In the genomic region with DNA sequence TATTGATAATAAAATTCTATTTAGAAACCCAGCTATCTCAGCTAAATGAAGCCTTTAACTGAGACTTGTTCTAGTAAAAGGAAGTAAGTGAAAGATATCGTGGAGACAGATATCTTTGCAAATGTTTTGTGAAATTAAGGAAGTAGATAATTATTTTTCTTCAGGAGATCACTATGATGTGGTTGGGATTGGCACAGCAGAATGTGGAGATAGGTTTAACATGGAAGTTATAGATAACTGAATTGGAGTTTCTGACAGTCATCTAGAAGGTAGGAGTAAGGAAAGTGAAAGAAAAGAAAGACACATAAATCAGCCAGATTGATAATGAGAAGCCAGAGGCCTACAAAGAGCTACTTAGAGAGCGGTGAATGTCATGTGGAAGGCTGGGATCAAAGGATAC, we compare ENCODE assay signal across 17 cellular contexts. TPM values are rescaled to one million over a fixed set of nuclear protein-coding genes. Genes with fewer than 3 reads are reported as not detected.
A peak's percentile ranks its signal among the peaks of the same experiment; 100 is the strongest.
DNase-seq lines count a peak whose midpoint lies in the region; ATAC-seq and TF ChIP-seq lines count a peak whose summit lies in the region.
"Had no signal": no experiment of that assay in that cellular context is flagged by ENCODE, and none has a peak within 500 bp of the region (broad histone marks: within the 10 kb centered on the region; RNA-seq: fewer than 3 reads in every experiment).

No MANE protein-coding gene starts in this region.

- H3K27ac Mint-ChIP-seq in T-helper 1 cell treated with Interleukin-12 subunit alpha and Interleukin-12 subunit beta and Interleukin-4 antibody, amounts not matched to agents 30 μg/mL and 1 μg/mL, for 36 hours: no peak overlapping the region
- H3K27ac Mint-ChIP-seq in activated B cell treated with CpG ODN at 0.5 μM for 24 hours: peak overlapping the region; percentile 31
- H3K27ac Mint-ChIP-seq in naive thymus-derived CD8-positive, alpha-beta T cell: peak overlapping the region in 9 of 10 donors; percentile 10 to 74 (median 61)

- no peak for TF ChIP-seq CTCF in activated B cell treated with CpG ODN at 0.5 μM for 24 hours (IDR thresholded peaks at IDR 0.05)

- ATAC-seq in activated B cell treated with CpG ODN at 0.5 μM for 24 hours (ENCODE audit: low read depth) (no peak), HG03045 (IDR thresholded peaks at IDR 0.05; ENCODE audit: unreplicated experiment) (no peak), GM18511 (IDR thresholded peaks at IDR 0.05; ENCODE audit: unreplicated experiment) (no peak)
- ATAC-seq in naive thymus-derived CD8-positive, alpha-beta T cell: no peak
- ATAC-seq: HCT116, sciatic nerve had no signal

- intact Hi-C loops in activated B cell treated with CpG ODN at 0.5 μM for 24 hours (cut with micrococcal nuclease): no loop called here

- no peaks in the 10 kb centered on the region for H3K9me3 Mint-ChIP-seq in T-helper 1 cell treated with Interleukin-12 subunit alpha and Interleukin-12 subunit beta and Interleukin-4 antibody, amounts not matched to agents 30 μg/mL and 1 μg/mL, for 36 hours
- H3K9me3 Mint-ChIP-seq in activated B cell treated with CpG ODN at 0.5 μM for 24 hours: no peaks in the 10 kb centered on the region
- no peaks in the 10 kb centered on the region for H3K9me3 Mint-ChIP-seq in naive thymus-derived CD8-positive, alpha-beta T cell

- H3K36me3 ChIP-seq in HAP-1 (replicated peaks): no peaks in the 10 kb centered on the region
- H3K36me3 ChIP-seq: tibial artery had no signal

- no peaks in the 10 kb centered on the region for H3K27me3 ChIP-seq in HAP-1 (ENCODE audit: low read depth)
- H3K27me3 ChIP-seq: tibial artery had no signal

- H3K4me3 ChIP-seq in HAP-1: no peak overlapping the region
- H3K4me3 ChIP-seq: tibial artery had no signal

- peaks cover 11% of the 10 kb centered on the region for H3K4me1 Mint-ChIP-seq in T-helper 1 cell treated with Interleukin-12 subunit alpha and Interleukin-12 subunit beta and Interleukin-4 antibody, amounts not matched to agents 30 μg/mL and 1 μg/mL, for 36 hours (ENCODE audit: low read depth)
- peaks cover 42% of the 10 kb centered on the region for H3K4me1 Mint-ChIP-seq in activated B cell treated with CpG ODN at 0.5 μM for 24 hours
- peaks cover 7 to 60% (median 29%) of the 10 kb centered on the region in 4 donors for H3K4me1 Mint-ChIP-seq in naive thymus-derived CD8-positive, alpha-beta T cell

- no peak for DNase-seq in T-helper 1 cell
- peak; percentile 2 for DNase-seq in HT-29 (ENCODE audit: low spot score)
- no peak for DNase-seq in activated B cell treated with CpG ODN at 0.5 μM for 24 hours
- no peak for DNase-seq in naive thymus-derived CD8-positive, alpha-beta T cell
- DNase-seq in HAP-1 (ENCODE audit: low spot score in 2 of 2): no peak
- DNase-seq: effector CD4-positive, alpha-beta T cell; kidney; mesendoderm; NCI-H1105 treated with DMSO at 0.1 percent for 48 hours; stimulated activated CD4-positive, alpha-beta T cell treated with anti-CD3 and anti-CD28 coated beads, Interleukin-2, amount 100 ng/mL, for 48 hours; tibial artery had no signal

- no peaks in the 10 kb centered on the region for H3K9me3 ChIP-seq in HAP-1
- H3K9me3 ChIP-seq: tibial artery had no signal

- in situ Hi-C loops in HAP-1 (cut with MboI; ENCODE audit: low sequenced_read_pairs): no loop called here

- H3K4me1 ChIP-seq in HAP-1: no peaks in the 10 kb centered on the region
- H3K4me1 ChIP-seq: tibial artery had no signal

- H3K27me3 Mint-ChIP-seq in T-helper 1 cell treated with Interleukin-12 subunit alpha and Interleukin-12 subunit beta and Interleukin-4 antibody, amounts not matched to agents 30 μg/mL and 1 μg/mL, for 36 hours (ENCODE audit: low read depth): no peaks in the 10 kb centered on the region
- no peaks in the 10 kb centered on the region for H3K27me3 Mint-ChIP-seq in activated B cell treated with CpG ODN at 0.5 μM for 24 hours
- H3K27me3 Mint-ChIP-seq in naive thymus-derived CD8-positive, alpha-beta T cell: no peaks in the 10 kb centered on the region

- CTCF ChIA-PET in activated B cell treated with CpG ODN at 0.5 μM for 24 hours (lab: Charles Lee): no interaction called here

- POLR2A ChIA-PET in activated B cell treated with CpG ODN at 0.5 μM for 24 hours (lab: Charles Lee): no interaction called here
- POLR2A ChIA-PET in naive thymus-derived CD8-positive, alpha-beta T cell (lab: Charles Lee): no interaction called here

- peak overlapping the region; percentile 30 for H3K4me3 Mint-ChIP-seq in T-helper 1 cell treated with Interleukin-12 subunit alpha and Interleukin-12 subunit beta and Interleukin-4 antibody, amounts not matched to agents 30 μg/mL and 1 μg/mL, for 36 hours
- H3K4me3 Mint-ChIP-seq in activated B cell treated with CpG ODN at 0.5 μM for 24 hours: peak overlapping the region; percentile 3
- peak overlapping the region in 5 of 10 donors; percentile 3 to 30 (median 9) for H3K4me3 Mint-ChIP-seq in naive thymus-derived CD8-positive, alpha-beta T cell

- H3K36me3 Mint-ChIP-seq in T-helper 1 cell treated with Interleukin-12 subunit alpha and Interleukin-12 subunit beta and Interleukin-4 antibody, amounts not matched to agents 30 μg/mL and 1 μg/mL, for 36 hours (ENCODE audit: low read depth): peaks cover 62% of the 10 kb centered on the region
- peaks cover 68% of the 10 kb centered on the region for H3K36me3 Mint-ChIP-seq in activated B cell treated with CpG ODN at 0.5 μM for 24 hours (ENCODE audit: low read depth)
- peaks cover 21 to 68% (median 59%) of the 10 kb centered on the region in 3 donors for H3K36me3 Mint-ChIP-seq in naive thymus-derived CD8-positive, alpha-beta T cell

RNA-seq across cellular contexts. Expression of a gene that starts 4.7 kb away (rescaled TPM):
- not detected in 2 replicates for total RNA-seq in HT-29 (2014; rRNA removed; shearing (Covaris generic))
- 0.32 TPM in 1 of 2 replicates, not detected in the other for total RNA-seq in activated B cell treated with CpG ODN at 0.5 μM for 24 hours
- total RNA-seq in naive thymus-derived CD8-positive, alpha-beta T cell: not detected
- polyA plus RNA-seq in naive thymus-derived CD8-positive, alpha-beta T cell: not detected
- total RNA-seq: A172 had no signal

RNA-seq across cellular contexts. Expression of a gene that starts 7.3 kb away (rescaled TPM):
- total RNA-seq in HT-29 (2014; rRNA removed; shearing (Covaris generic)): 0.05 TPM in 1 of 2 replicates, not detected in the other
- 35.7 and 47.0 TPM in 2 replicates for total RNA-seq in activated B cell treated with CpG ODN at 0.5 μM for 24 hours
- 10 to 100 TPM; 42.8 to 47.3 TPM for total RNA-seq in naive thymus-derived CD8-positive, alpha-beta T cell
- polyA plus RNA-seq in naive thymus-derived CD8-positive, alpha-beta T cell: 10 to 100 TPM; 63.9 to 96.1 (median 65.3) TPM

RNA-seq across cellular contexts. Expression of a gene that starts 17.5 kb away (rescaled TPM):
- not detected in 2 replicates for total RNA-seq in HT-29 (2014; rRNA removed; shearing (Covaris generic))
- 31.5 and 33.1 TPM in 2 replicates for total RNA-seq in activated B cell treated with CpG ODN at 0.5 μM for 24 hours
- total RNA-seq in naive thymus-derived CD8-positive, alpha-beta T cell: 10 to 100 TPM; 41.5 to 44.7 TPM
- polyA plus RNA-seq in naive thymus-derived CD8-positive, alpha-beta T cell: 100 to 1,000 TPM; 149 to 173 (median 166) TPM

RNA-seq across cellular contexts. Expression of a gene that starts 59.3 kb away (rescaled TPM):
- 56.6 and 58.2 TPM in 2 replicates for total RNA-seq in HT-29 (2014; rRNA removed; shearing (Covaris generic))
- 87.8 and 88.7 TPM in 2 replicates for total RNA-seq in activated B cell treated with CpG ODN at 0.5 μM for 24 hours
- total RNA-seq in naive thymus-derived CD8-positive, alpha-beta T cell: 10 to 100 TPM; 77.2 to 81.9 TPM
- 10 to 100 TPM; 71.9 to 84.0 (median 76.5) TPM for polyA plus RNA-seq in naive thymus-derived CD8-positive, alpha-beta T cell

Comparison
In these comparisons a context has a peak if more than half of its experiments do, and no peak if none do; other contexts are left out.
1. RNA of a gene that starts 7.3 kb away (total RNA-seq): 42.8 to 47.3 TPM in naive thymus-derived CD8-positive, alpha-beta T cell and 35.7 to 47.0 TPM in activated B cell treated with CpG ODN at 0.5 μM for 24 hours; 0.05 TPM in HT-29; every median in the first group is over 10 times any median in the second.
2. RNA of a gene that starts 17.5 kb away (total RNA-seq): 41.5 to 44.7 TPM in naive thymus-derived CD8-positive, alpha-beta T cell and 31.5 to 33.1 TPM in activated B cell treated with CpG ODN at 0.5 μM for 24 hours; not detected in HT-29; every median in the first group is over 10 times any median in the second.